ENCODE assay signal across 8 cellular contexts in genomic region chr2:36184848-36185247, GRCh38.
"Had no signal": no experiment of that assay in that cellular context is flagged by ENCODE, and none has a peak within 500 bp of the region (broad histone marks: within the 10 kb centered on the region; RNA-seq: fewer than 3 reads in every experiment).

No MANE protein-coding gene starts in this region.

- DNase-seq: H9, HCEC 1CT, IMR-90, KG1 had no signal

- H3K4me3 Mint-ChIP-seq: GM23338, H9 had no signal

- FAIRE-seq: H1, H54, HTR-8/SVneo had no signal

- H3K4me3 ChIP-seq: GM23338 had no signal

- H3K4me1 Mint-ChIP-seq: GM23338, H9 had no signal

- H3K27ac Mint-ChIP-seq: GM23338, H9 had no signal

- ATAC-seq: GM23338 had no signal
